35 cellular contexts compared by ENCODE assay signal in genomic region chr2:65944213-65944612, GRCh38.
"Had no signal": no experiment of that assay in that cellular context is flagged by ENCODE, and none has a peak within 500 bp of the region (broad histone marks: within the 10 kb centered on the region; RNA-seq: fewer than 3 reads in every experiment).

No MANE protein-coding gene starts in this region.

- H3K36me3 ChIP-seq: MG63 had no signal

- H3K9me3 ChIP-seq: MG63 had no signal

- DNase-seq: Karpas-422, Kasumi-1, MG63, MM.1S, MV-4-11, NCI-H1048, NCI-H1092, NCI-H1092 treated with DMSO at 0.1 percent for 48 hours, NCI-H1105, NCI-H1105 treated with DMSO at 0.1 percent for 48 hours, NCI-H1417, NCI-H1417 treated with DMSO at 0.1 percent for 48 hours, NCI-H1436, NCI-H1436 treated with DMSO at 0.1 percent for 48 hours, NCI-H146, NCI-H1694, NCI-H1694 treated with DMSO at 0.1 percent for 48 hours, NCI-H187, NCI-H187 treated with DMSO at 0.1 percent for 48 hours, NCI-H1930, NCI-H2029, NCI-H2029 treated with DMSO at 0.1 percent for 48 hours, NCI-H2081, NCI-H2081 treated with DMSO at 0.1 percent for 48 hours, NCI-H2107, NCI-H2171, NCI-H2171 treated with DMSO at 0.1 percent for 48 hours, NCI-H2227 treated with DMSO at 0.1 percent for 48 hours, NCI-H226, NCI-H345, NCI-H446, NCI-H446 treated with DMSO at 0.1 percent for 48 hours, NCI-H510A, NCI-H510A treated with DMSO at 0.1 percent for 48 hours, NCI-H524 had no signal

- H3K27me3 ChIP-seq: MG63 had no signal

- H3K4me3 ChIP-seq: MG63 had no signal
